Comparison of ENCODE assay signal across 20 cellular contexts in the genomic region with DNA sequence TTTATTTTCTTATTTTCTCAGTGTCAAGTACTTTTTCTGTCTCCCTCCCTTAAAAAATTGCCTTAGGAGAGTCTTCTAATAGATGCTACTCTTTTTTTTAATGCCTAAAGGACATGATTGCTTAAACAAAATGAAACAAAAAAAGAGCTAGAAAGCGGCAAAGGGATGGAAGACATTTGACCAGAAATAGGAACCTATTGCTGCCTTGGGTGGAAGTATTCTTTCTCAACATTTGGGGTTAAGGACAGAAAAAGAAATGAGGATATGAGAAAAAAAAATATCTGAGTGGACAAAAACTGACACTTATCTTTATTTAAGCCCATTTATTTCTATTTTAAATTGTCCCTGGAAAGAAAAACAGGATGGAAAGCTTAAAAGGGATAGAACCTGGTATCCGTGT.
"Had no signal": no experiment of that assay in that cellular context is flagged by ENCODE, and none has a peak within 500 bp of the region (broad histone marks: within the 10 kb centered on the region; RNA-seq: fewer than 3 reads in every experiment).

No MANE protein-coding gene starts in this region.

- H3K4me1 Mint-ChIP-seq: memory B cell, neural crest cell had no signal

- H3K9me3 Mint-ChIP-seq: activated naive CD4-positive, alpha-beta T cell treated with anti-CD3 and anti-CD28 coated beads, Interleukin-2, amount 50 U/mL, for 72 hours; memory B cell; type B pancreatic cell had no signal

- H3K27ac Mint-ChIP-seq: activated CD4-positive, alpha-beta T cell treated with anti-CD3 and anti-CD28 coated beads for 36 hours; activated naive CD4-positive, alpha-beta T cell treated with anti-CD3 and anti-CD28 coated beads, Interleukin-2, amount 50 U/mL, for 72 hours; memory B cell; T-helper 17 cell; type B pancreatic cell had no signal

- H3K27me3 Mint-ChIP-seq: activated CD4-positive, alpha-beta T cell treated with anti-CD3 and anti-CD28 coated beads for 36 hours; type B pancreatic cell had no signal

- ATAC-seq: activated CD4-positive, alpha-beta T cell treated with anti-CD3 and anti-CD28 coated beads for 36 hours; activated naive CD4-positive, alpha-beta T cell treated with anti-CD3 and anti-CD28 coated beads, Interleukin-2, amount 50 U/mL, for 72 hours; gastroesophageal sphincter; left ventricle myocardium superior; right lobe of liver; T-helper 17 cell had no signal

- H3K36me3 Mint-ChIP-seq: activated naive CD4-positive, alpha-beta T cell treated with anti-CD3 and anti-CD28 coated beads, Interleukin-2, amount 50 U/mL, for 72 hours; memory B cell; type B pancreatic cell had no signal

- DNase-seq: activated CD4-positive, alpha-beta T cell treated with anti-CD3 and anti-CD28 coated beads for 36 hours; activated CD4-positive, alpha-beta T cell treated with anti-CD3 and anti-CD28 coated beads, Interleukin-2, amount 50 U/mL, for 48 hours; activated gamma-delta T cell; adrenal gland; dermis blood vessel endothelial cell; effector memory CD4-positive, alpha-beta T cell; left ventricle myocardium superior; ovary; right lobe of liver; small intestine; stimulated activated CD4-positive, alpha-beta T cell treated with anti-CD3 and anti-CD28 coated beads, Interleukin-15, amount 100 ng/mL, for 24 hours; stimulated activated CD4-positive, alpha-beta T cell treated with anti-CD3 and anti-CD28 coated beads, Interleukin-2, amount 100 ng/mL, for 48 hours; stomach; T-helper 17 cell; testis had no signal

- H3K4me3 Mint-ChIP-seq: activated CD4-positive, alpha-beta T cell treated with anti-CD3 and anti-CD28 coated beads for 36 hours; memory B cell; neural crest cell; T-helper 17 cell; type B pancreatic cell had no signal
